9 cellular contexts compared by ENCODE assay signal in genomic region chr1:62318756-62319544, GRCh38. TPM values are rescaled to one million over a fixed set of nuclear protein-coding genes. Genes with fewer than 3 reads are reported as not detected.
DNase-seq lines count a peak whose midpoint lies in the region; ATAC-seq and TF ChIP-seq lines count a peak whose summit lies in the region.
"Had no signal": no experiment of that assay in that cellular context is flagged by ENCODE, and none has a peak within 500 bp of the region (broad histone marks: within the 10 kb centered on the region; RNA-seq: fewer than 3 reads in every experiment).

TSS of gene KANK4 (minus strand) at chr1:62319434. CDS start at chr1:62281564, 37,870 bp downstream.

- no peaks in the 10 kb centered on the region for H3K9me3 Mint-ChIP-seq in stimulated activated naive CD8-positive, alpha-beta T cell treated with anti-CD3 and anti-CD28 coated beads, Interleukin-15, amount 100 ng/mL, for 72 hours
- H3K9me3 Mint-ChIP-seq in T-helper 2 cell treated with Interferon-gamma antibody and Interleukin-4, amounts not matched to agents 5 μg/mL and 100 μg/mL, for 36 hours = no peaks in the 10 kb centered on the region

- peak within 1 kb of the TSS; percentile 25 to 34 for H3K4me3 ChIP-seq in left lung

- TF ChIP-seq CTCF in left lung (IDR thresholded peaks at IDR 0.05) = no peak
- no peak for TF ChIP-seq CTCF in GM10266 (IDR thresholded peaks at IDR 0.05; ENCODE audit: control insufficient read depth, insufficient read depth, low read depth, missing control alignments)

- peak; percentile 62 for ATAC-seq in left lung
- ATAC-seq in stimulated activated naive CD8-positive, alpha-beta T cell treated with anti-CD3 and anti-CD28 coated beads, Interleukin-15, amount 100 ng/mL, for 72 hours = peak; percentile 64

- no peaks in the 10 kb centered on the region for H3K9me3 ChIP-seq in left lung

- H3K36me3 Mint-ChIP-seq in T-helper 2 cell treated with Interferon-gamma antibody and Interleukin-4, amounts not matched to agents 5 μg/mL and 100 μg/mL, for 36 hours (ENCODE audit: low read depth) = no peaks in the 10 kb centered on the region

- H3K27ac ChIP-seq in left lung = no peak within 1 kb of the TSS

- H3K4me3 Mint-ChIP-seq in stimulated activated naive CD8-positive, alpha-beta T cell treated with anti-CD3 and anti-CD28 coated beads, Interleukin-15, amount 100 ng/mL, for 72 hours = peak within 1 kb of the TSS in 1 of 2 donors; percentile 53
- H3K4me3 Mint-ChIP-seq in T-helper 2 cell treated with Interferon-gamma antibody and Interleukin-4, amounts not matched to agents 5 μg/mL and 100 μg/mL, for 36 hours = no peak within 1 kb of the TSS

- no peaks in the 10 kb centered on the region for H3K36me3 ChIP-seq in left lung

- no peaks in the 10 kb centered on the region for H3K4me1 Mint-ChIP-seq in stimulated activated naive CD8-positive, alpha-beta T cell treated with anti-CD3 and anti-CD28 coated beads, Interleukin-15, amount 100 ng/mL, for 72 hours
- peaks cover 1% of the 10 kb centered on the region for H3K4me1 Mint-ChIP-seq in T-helper 2 cell treated with Interferon-gamma antibody and Interleukin-4, amounts not matched to agents 5 μg/mL and 100 μg/mL, for 36 hours (ENCODE audit: low read depth)

- peaks cover 0 to 4% of the 10 kb centered on the region in 2 donors for H3K4me1 ChIP-seq in left lung

- H3K27ac Mint-ChIP-seq in stimulated activated naive CD8-positive, alpha-beta T cell treated with anti-CD3 and anti-CD28 coated beads, Interleukin-15, amount 100 ng/mL, for 72 hours = no peak within 1 kb of the TSS
- no peak within 1 kb of the TSS for H3K27ac Mint-ChIP-seq in T-helper 2 cell treated with Interferon-gamma antibody and Interleukin-4, amounts not matched to agents 5 μg/mL and 100 μg/mL, for 36 hours

- DNase-seq in NCI-H1417 (lab: John Stamatoyannopoulos, UW) = peak in 2 of 3 experiments; percentile 47 to 66
- DNase-seq in NCI-H1417 treated with DMSO at 0.1 percent for 48 hours (lab: John Stamatoyannopoulos, UW) = no peak
- DNase-seq in astrocyte of the hippocampus (ENCODE audit: low read depth, low spot score) = peak; percentile 49
- peak in 1 of 2 donors; percentile 81 for DNase-seq in left lung
- no peak for DNase-seq in stimulated activated naive CD8-positive, alpha-beta T cell treated with anti-CD3 and anti-CD28 coated beads, Interleukin-15, amount 100 ng/mL, for 72 hours
- DNase-seq in activated gamma-delta T cell treated with Interleukin-2 at 50 U/mL for 16 hours = no peak
- DNase-seq in T-helper 2 cell treated with Interferon-gamma antibody and Interleukin-4, amounts not matched to agents 5 μg/mL and 100 μg/mL, for 36 hours (ENCODE audit: low spot score) = no peak
- DNase-seq in GM10266 (ENCODE audit: extremely low spot score) = no peak
- DNase-seq: NCI-H187 treated with DMSO at 0.1 percent for 48 hours had no signal

- H3K27me3 Mint-ChIP-seq in stimulated activated naive CD8-positive, alpha-beta T cell treated with anti-CD3 and anti-CD28 coated beads, Interleukin-15, amount 100 ng/mL, for 72 hours = peaks cover 64% of the 10 kb centered on the region
- peaks cover 35% of the 10 kb centered on the region for H3K27me3 Mint-ChIP-seq in T-helper 2 cell treated with Interferon-gamma antibody and Interleukin-4, amounts not matched to agents 5 μg/mL and 100 μg/mL, for 36 hours (ENCODE audit: low read depth)

- peaks cover 11 to 41% of the 10 kb centered on the region in 2 donors for H3K27me3 ChIP-seq in left lung

- intact Hi-C loops in left lung (cut with DNase I) = no loop called here

RNA-seq across cellular contexts. Expression of gene KANK4, which starts in this region (rescaled TPM):
- 1 to 10 TPM; 2.0 to 2.6 TPM for total RNA-seq in left lung

Comparison
In these comparisons a context has a peak if more than half of its experiments do, and no peak if none do; other contexts are left out.
1. DNase-seq: peak in NCI-H1417 (2 of 3) and astrocyte of the hippocampus (single experiment); none in NCI-H1417 treated with DMSO at 0.1 percent for 48 hours (single experiment), stimulated activated naive CD8-positive, alpha-beta T cell treated with anti-CD3 and anti-CD28 coated beads, Interleukin-15, amount 100 ng/mL, for 72 hours (0 of 2), activated gamma-delta T cell treated with Interleukin-2 at 50 U/mL for 16 hours (single experiment), T-helper 2 cell treated with Interferon-gamma antibody and Interleukin-4, amounts not matched to agents 5 μg/mL and 100 μg/mL, for 36 hours (single experiment) and GM10266 (single experiment).